Comparison of ENCODE assay signal across 8 cellular contexts in the genomic region with DNA sequence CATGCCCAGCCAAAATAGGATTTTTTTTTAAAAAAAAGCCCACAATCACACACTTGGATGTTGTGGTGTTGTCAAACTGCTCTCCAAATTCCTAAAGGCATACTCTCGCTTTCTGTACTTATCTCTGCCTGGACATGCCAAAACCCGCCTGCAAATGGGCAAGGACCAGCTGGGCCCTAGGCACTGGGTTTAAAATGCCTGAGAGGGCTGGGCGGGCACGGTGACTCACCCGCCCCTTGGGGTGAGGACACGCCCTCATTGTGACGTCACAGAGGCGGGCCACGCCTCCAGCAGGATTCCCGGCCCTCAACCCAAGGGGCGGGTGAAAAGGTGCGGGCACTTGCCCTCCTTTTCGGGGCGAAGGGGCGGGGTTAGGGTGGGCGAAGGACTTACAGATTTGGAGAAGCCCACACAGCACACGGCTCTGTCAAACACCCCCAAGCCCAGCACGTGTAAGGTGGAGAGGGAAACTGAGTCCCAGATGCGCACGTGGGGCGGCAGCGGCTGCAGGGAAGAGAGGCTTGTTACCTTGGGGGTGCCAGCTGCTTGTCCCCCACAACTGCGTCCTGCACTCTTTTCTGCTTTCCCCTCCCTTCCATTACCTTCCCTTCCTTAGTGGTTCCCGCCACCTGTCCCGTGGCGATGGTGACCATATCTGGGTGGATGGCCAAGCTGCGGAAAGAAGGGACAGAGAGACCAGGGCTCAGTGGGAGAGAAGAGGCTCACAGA. TPM values are rescaled to one million over a fixed set of nuclear protein-coding genes. Genes with fewer than 3 reads are reported as not detected.
A peak's percentile ranks its signal among the peaks of the same experiment; 100 is the strongest.
DNase-seq lines count a peak whose midpoint lies in the region; ATAC-seq and TF ChIP-seq lines count a peak whose summit lies in the region.

No MANE protein-coding gene starts in this region.

- H3K9me3 Mint-ChIP-seq in activated naive CD8-positive, alpha-beta T cell treated with anti-CD3 and anti-CD28 coated beads, Interleukin-2, amount 50 U/mL, for 24 hours = no peaks in the 10 kb centered on the region

- no peaks in the 10 kb centered on the region for H3K27me3 ChIP-seq in GM23248 (replicated peaks; ENCODE audit: insufficient read depth)
- H3K27me3 ChIP-seq in PC-3 (ENCODE audit: low read length) = no peaks in the 10 kb centered on the region
- H3K27me3 ChIP-seq in heart left ventricle = no peaks in the 10 kb centered on the region

- POLR2A ChIA-PET in PC-3 (lab: Charles Lee; ENCODE audit: unreplicated experiment) = interaction anchor here (0.6 kb wide), 1 partner anchor 1921 kb away, joined by 3 read pairs; no protein-coding TSS in a partner anchor

- peak overlapping the region; percentile 67 for H3K27ac Mint-ChIP-seq in activated naive CD8-positive, alpha-beta T cell treated with anti-CD3 and anti-CD28 coated beads, Interleukin-2, amount 50 U/mL, for 24 hours

- H3K27ac ChIP-seq in 22Rv1 (peak overlapping the region; percentile 57), GM23248 (peak overlapping the region; percentile 39), PC-3 (ENCODE audit: low read length) (peak overlapping the region; percentile 67), heart left ventricle (peak overlapping the region in 7 of 12 donors; percentile 28 to 74 (median 64))

- no TSS peak for BruUV-seq in PC-3 (replicated peaks; lab: Mats Ljungman, UMichigan)

- in situ Hi-C loops in GM23248 (cut with MboI) (no loop called here), G401 (cut with HindIII; ENCODE audit: low sequenced_read_pairs) (no loop called here)

- H3K36me3 ChIP-seq in GM23248 (ENCODE audit: low read depth) = peaks cover 10% of the 10 kb centered on the region
- no peaks in the 10 kb centered on the region for H3K36me3 ChIP-seq in PC-3 (ENCODE audit: low read depth, low read length)
- H3K36me3 ChIP-seq in heart left ventricle = peaks cover 0 to 31% (median 23%) of the 10 kb centered on the region in 9 donors

- WGBS in GM23248 (ENCODE audit: low coverage in 1 of 2, low lambda C conversion rate in 2 of 2, missing lambda C conversion rate in 2 of 2), 2 experiments = 30 to 33% methylated on average over 22 to 27 of the region's 27 CpGs
- 46 to 57% (median 51%) methylated on average over 23 to 27 of the region's 27 CpGs for WGBS in heart left ventricle, 4 donors

- H3K9ac ChIP-seq in GM23248 (no peak overlapping the region), PC-3 (ENCODE audit: low read length) (peak overlapping the region; percentile 21; the same call in 1 of the 2 replicates)

- H3K27me3 Mint-ChIP-seq in activated naive CD8-positive, alpha-beta T cell treated with anti-CD3 and anti-CD28 coated beads, Interleukin-2, amount 50 U/mL, for 24 hours = no peaks in the 10 kb centered on the region

- H4K20me1 ChIP-seq in GM23248 (ENCODE audit: insufficient read depth) (no peaks in the 10 kb centered on the region), PC-3 (ENCODE audit: low read length) (no peaks in the 10 kb centered on the region)

- no peaks in the 10 kb centered on the region for H3K9me2 ChIP-seq in GM23248 (ENCODE audit: insufficient read depth)
- no peaks in the 10 kb centered on the region for H3K9me2 ChIP-seq in PC-3 (replicated peaks; ENCODE audit: low read length)

- peaks cover 27% of the 10 kb centered on the region for H3K36me3 Mint-ChIP-seq in activated naive CD8-positive, alpha-beta T cell treated with anti-CD3 and anti-CD28 coated beads, Interleukin-2, amount 50 U/mL, for 24 hours (ENCODE audit: low read depth)

- no peak overlapping the region for H3K4me3 Mint-ChIP-seq in activated naive CD8-positive, alpha-beta T cell treated with anti-CD3 and anti-CD28 coated beads, Interleukin-2, amount 50 U/mL, for 24 hours

- H3K9me3 ChIP-seq in GM23248 (ENCODE audit: low read depth) = no peaks in the 10 kb centered on the region
- H3K9me3 ChIP-seq in PC-3 (ENCODE audit: low read length) = no peaks in the 10 kb centered on the region
- H3K9me3 ChIP-seq in heart left ventricle = no peaks in the 10 kb centered on the region

- CTCF ChIA-PET in PC-3 (lab: Charles Lee) = no interaction called here

- intact Hi-C loops in PC-3 (cut with micrococcal nuclease) (no loop called here), heart left ventricle (cut with DNase I) (loop anchor here in 1 of 10 donors (10.0 kb wide), 1 partner anchor 48 kb away; a partner anchor contains a TSS)

- H2AFZ ChIP-seq in GM23248 = no peak overlapping the region
- no peak overlapping the region for H2AFZ ChIP-seq in PC-3 (ENCODE audit: low read length)

- H3F3A ChIP-seq in GM23248 (ENCODE audit: insufficient read depth) (peaks cover 18% of the 10 kb centered on the region), PC-3 (ENCODE audit: low read length, unreplicated experiment) (no peaks in the 10 kb centered on the region)

- peak; percentile 95 for DNase-seq in GM23248
- DNase-seq in PC-3 = peak; percentile 82
- DNase-seq in activated naive CD8-positive, alpha-beta T cell treated with anti-CD3 and anti-CD28 coated beads, Interleukin-2, amount 50 U/mL, for 24 hours = peak; percentile 71
- DNase-seq in heart left ventricle = peak; percentile 77 to 87 (median 82)
- peak; percentile 54 for DNase-seq in skeletal muscle cell (ENCODE audit: low read depth)
- DNase-seq in G401 (ENCODE audit: low spot score) = no peak

- H3K4me1 ChIP-seq in GM23248 (ENCODE audit: insufficient read depth) = peaks cover 17% of the 10 kb centered on the region
- H3K4me1 ChIP-seq in PC-3 (ENCODE audit: insufficient read depth, low read length) = peaks cover 14% of the 10 kb centered on the region
- peaks cover 0 to 11% (median 3%) of the 10 kb centered on the region in 12 donors for H3K4me1 ChIP-seq in heart left ventricle

- H3K4me3 ChIP-seq in GM23248 (no peak overlapping the region), PC-3 (ENCODE audit: low read length) (no peak overlapping the region), heart left ventricle (no peak overlapping the region), skeletal muscle cell (ENCODE audit: low read depth, low read length) (no peak overlapping the region)

- no peak for TF ChIP-seq CTCF in 22Rv1 (IDR thresholded peaks at IDR 0.05)
- TF ChIP-seq CTCF in PC-3 (conservative IDR thresholded peaks at IDR 0.05; ENCODE audit: low read depth, low read length) = no peak
- TF ChIP-seq CTCF in heart left ventricle (IDR thresholded peaks at IDR 0.05) = no peak

- ATAC-seq in PC-3 = peak; percentile 77
- ATAC-seq in activated naive CD8-positive, alpha-beta T cell treated with anti-CD3 and anti-CD28 coated beads, Interleukin-2, amount 50 U/mL, for 24 hours = peak; percentile 51
- ATAC-seq in heart left ventricle = peak; percentile 95 to 98 (median 96)
- no peak for ATAC-seq in HG03521 (IDR thresholded peaks at IDR 0.05; ENCODE audit: unreplicated experiment)

- peak overlapping the region; percentile 5 for H3K4me2 ChIP-seq in GM23248 (ENCODE audit: unreplicated experiment)
- H3K4me2 ChIP-seq in PC-3 (ENCODE audit: low read length) = 0 out of 2 replicates have a peak overlapping the region, but pooled peaks have one; percentile 20

- H3K4me1 Mint-ChIP-seq in activated naive CD8-positive, alpha-beta T cell treated with anti-CD3 and anti-CD28 coated beads, Interleukin-2, amount 50 U/mL, for 24 hours = peaks cover 21% of the 10 kb centered on the region

- H3K79me2 ChIP-seq in GM23248 (ENCODE audit: insufficient read depth) (peaks cover under 1% of the 10 kb centered on the region; the same call in 1 of the 2 replicates), PC-3 (ENCODE audit: low read length) (no peaks in the 10 kb centered on the region)

- no peak for TF ChIP-seq POLR2A in heart left ventricle (IDR thresholded peaks at IDR 0.05)

RNA-seq across cellular contexts. Expression of a gene that starts 6.6 kb away (rescaled TPM):
- 24.4 and 27.5 TPM in 2 replicates for total RNA-seq in GM23248 (2014; rRNA removed; shearing (Covaris generic))
- 6.6 and 8.3 TPM in 2 replicates for polyA plus RNA-seq in GM23248 (2016; fragmentation: Nextera tagmentation; extraction: Ambion mirVana)
- 28.9 and 37.8 TPM in 2 replicates for total RNA-seq in PC-3 (2014; rRNA removed)
- total RNA-seq in heart left ventricle = 10 to 100 TPM; 22.4 to 50.2 (median 44.1) TPM
- polyA plus RNA-seq in heart left ventricle = 10 to 100 TPM; 19.0 to 23.2 TPM
- total RNA-seq in G401 (2014; rRNA removed; shearing (Covaris generic)) = 34.5 and 52.9 TPM in 2 replicates

RNA-seq across cellular contexts. Expression of a gene that starts 30.6 kb away (rescaled TPM):
- 0.32 TPM in 1 of 2 replicates, not detected in the other for total RNA-seq in GM23248 (2014; rRNA removed; shearing (Covaris generic))
- polyA plus RNA-seq in GM23248 (2016; fragmentation: Nextera tagmentation; extraction: Ambion mirVana) (0.51 and 1.6 TPM in 2 replicates), heart left ventricle (1 to 10 TPM; 5.1 to 6.9 TPM)
- total RNA-seq in PC-3 (2014; rRNA removed) (3.1 and 3.7 TPM in 2 replicates), heart left ventricle (10 to 100 TPM in 3 of 9 donors, 1 to 10 TPM in 6; 2.7 to 36.0 (median 4.3) TPM)
- total RNA-seq in G401 (2014; rRNA removed; shearing (Covaris generic)) = 0.14 TPM in 1 of 2 replicates, not detected in the other

RNA-seq across cellular contexts. Expression of a gene that starts 35.4 kb away (rescaled TPM):
- total RNA-seq in GM23248 (2014; rRNA removed; shearing (Covaris generic)) = not detected in 2 replicates
- polyA plus RNA-seq in GM23248 (2016; fragmentation: Nextera tagmentation; extraction: Ambion mirVana) (not detected in 2 replicates), heart left ventricle (1 to 10 TPM; 1.9 to 8.1 TPM)
- total RNA-seq in PC-3 (2014; rRNA removed) (1.9 and 4.8 TPM in 2 replicates), heart left ventricle (1 to 10 TPM in 7 of 9 donors, under 1 TPM in 2; 0.64 to 7.1 (median 4.8) TPM)
- total RNA-seq in G401 (2014; rRNA removed; shearing (Covaris generic)) = 4.2 and 8.0 TPM in 2 replicates

RNA-seq across cellular contexts. Expression of a gene that starts 48.0 kb away (rescaled TPM):
- total RNA-seq in GM23248 (2014; rRNA removed; shearing (Covaris generic)) = 5.3 and 10.6 TPM in 2 replicates
- polyA plus RNA-seq in GM23248 (2016; fragmentation: Nextera tagmentation; extraction: Ambion mirVana) (11.8 and 11.9 TPM in 2 replicates), heart left ventricle (10 to 100 TPM; 13.1 to 22.3 TPM)
- total RNA-seq in PC-3 (2014; rRNA removed) (9.4 and 10.1 TPM in 2 replicates), heart left ventricle (10 to 100 TPM; 21.3 to 30.4 (median 22.5) TPM)
- total RNA-seq in G401 (2014; rRNA removed; shearing (Covaris generic)) = 6.3 and 14.4 TPM in 2 replicates

RNA-seq across cellular contexts. Expression of a gene that starts 59.1 kb away (rescaled TPM):
- total RNA-seq in GM23248 (2014; rRNA removed; shearing (Covaris generic)) = 129 and 152 TPM in 2 replicates
- polyA plus RNA-seq in GM23248 (2016; fragmentation: Nextera tagmentation; extraction: Ambion mirVana) (544 and 545 TPM in 2 replicates), heart left ventricle (100 to 1,000 TPM; 318 to 343 TPM)
- total RNA-seq in PC-3 (2014; rRNA removed) (554 and 631 TPM in 2 replicates), heart left ventricle (100 to 1,000 TPM; 149 to 343 (median 248) TPM)
- 394 and 514 TPM in 2 replicates for total RNA-seq in G401 (2014; rRNA removed; shearing (Covaris generic))
